Comparison of ENCODE assay signal across 1 cellular context in the genomic region with DNA sequence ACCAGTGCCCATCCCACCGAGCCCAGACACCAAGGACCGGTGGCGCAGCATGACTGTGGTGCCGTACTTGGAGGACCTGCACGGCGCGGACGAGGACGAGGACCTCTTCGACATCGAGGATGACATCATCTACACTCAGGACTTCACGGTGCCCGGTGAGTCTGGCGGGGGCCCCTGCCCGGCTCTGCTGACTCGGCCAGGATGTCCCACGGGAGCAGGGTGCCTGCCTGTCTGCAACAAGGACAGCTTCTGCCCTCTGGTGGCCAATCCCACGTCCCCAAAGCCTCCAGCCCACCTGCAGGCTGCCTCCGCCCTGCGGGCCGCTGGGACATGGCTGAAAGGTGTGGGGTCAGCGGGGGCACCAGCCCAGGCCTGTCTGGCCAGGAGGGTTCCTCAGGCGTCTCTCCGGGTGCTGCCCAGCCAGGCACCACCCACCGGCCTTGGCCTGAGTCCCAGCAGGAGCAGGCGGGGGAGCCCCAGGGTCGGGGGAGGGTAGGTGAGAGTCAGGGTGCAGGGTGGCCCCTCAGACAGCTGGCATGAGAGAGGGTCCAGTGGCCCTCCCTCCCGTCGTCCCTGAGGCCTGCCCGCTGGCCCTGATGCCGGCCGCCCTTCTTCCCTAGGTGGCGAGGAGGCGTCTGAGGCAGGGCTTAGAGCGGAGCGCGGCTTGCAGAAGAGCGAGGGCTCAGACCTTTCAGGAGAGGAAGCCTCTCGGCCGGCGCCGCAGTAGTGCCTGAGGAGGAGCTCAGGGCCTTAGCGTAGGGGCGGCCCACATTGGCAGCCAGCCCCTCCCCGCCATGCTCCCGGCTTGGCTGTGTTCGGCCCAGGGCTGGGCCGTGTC.
TF ChIP-seq lines count a peak whose summit lies in the region.

No MANE protein-coding gene starts in this region.

TF ChIP-seq in K562, 482 proteins besides CTCF, POLR2A, EP300 and RAD21 (continues in another document):
- TF ChIP-seq ETV1 (tag; conservative IDR thresholded peaks at IDR 0.05; ENCODE audit: low read depth) (no peak), BDP1 (IDR thresholded peaks at IDR 0.05; ENCODE audit: insufficient read depth, insufficient read length) (no peak), KLF6 (CRISPR knock-in tag; IDR thresholded peaks at IDR 0.05; ENCODE audit: borderline replicate concordance) (no peak), TOE1 (IDR thresholded peaks at IDR 0.05; ENCODE audit: borderline replicate concordance) (no peak), TOE1 (CRISPR knock-in tag; IDR thresholded peaks at IDR 0.05; ENCODE audit: borderline replicate concordance, low read depth) (no peak), NELFE (IDR thresholded peaks at IDR 0.05; ENCODE audit: insufficient read depth, insufficient read length) (no peak), FOXK1 (CRISPR knock-in tag; IDR thresholded peaks at IDR 0.05; ENCODE audit: borderline replicate concordance) (no peak), NBN (IDR thresholded peaks at IDR 0.05; ENCODE audit: low read depth) (no peak), CBX3 (IDR thresholded peaks at IDR 0.05; ENCODE audit: borderline replicate concordance in 1 of 2, low read length in 2 of 2) (no peak), RBM15 (IDR thresholded peaks at IDR 0.05; ENCODE audit: insufficient read depth, low read length) (no peak), RB1 (IDR thresholded peaks at IDR 0.05; ENCODE audit: low read depth) (peak; percentile 44), PTBP1 (IDR thresholded peaks at IDR 0.05; ENCODE audit: low read depth, low read length) (no peak), HIVEP1 (CRISPR knock-in tag; IDR thresholded peaks at IDR 0.05) (no peak), ZNF778 (CRISPR knock-in tag; IDR thresholded peaks at IDR 0.05) (no peak), RCOR1 (IDR thresholded peaks at IDR 0.05; ENCODE audit: borderline replicate concordance in 1 of 2, low read depth in 2 of 2, low read length in 2 of 2) (no peak), NONO (IDR thresholded peaks at IDR 0.05; ENCODE audit: low read depth in 2 of 2, low read length in 1 of 2) (no peak), NFYB (IDR thresholded peaks at IDR 0.05; ENCODE audit: extremely low read depth, insufficient read length) (no peak), KLF1 (tag; IDR thresholded peaks at IDR 0.05) (no peak), MTA1 (IDR thresholded peaks at IDR 0.05; ENCODE audit: borderline replicate concordance) (no peak), DNMT1 (IDR thresholded peaks at IDR 0.05) (no peak), HNRNPUL1 (IDR thresholded peaks at IDR 0.05; ENCODE audit: low read length) (no peak), ZNF253 (CRISPR knock-in tag; conservative IDR thresholded peaks at IDR 0.05) (no peak), ZZZ3 (IDR thresholded peaks at IDR 0.05) (no peak), RHOXF2B (CRISPR knock-in tag; conservative IDR thresholded peaks at IDR 0.05) (no peak), ELF1 (tag; IDR thresholded peaks at IDR 0.05) (no peak), SMC3 (conservative IDR thresholded peaks at IDR 0.05; ENCODE audit: insufficient read depth, low read depth, low read length) (0 out of 2 replicates have a peak, but pooled peaks have one; percentile 47), RFX7 (CRISPR knock-in tag; IDR thresholded peaks at IDR 0.05) (no peak), MCM5 (IDR thresholded peaks at IDR 0.05; ENCODE audit: low read depth) (no peak), POLR2G (IDR thresholded peaks at IDR 0.05; ENCODE audit: low read depth, low read length) (peak; percentile 45), TARDBP (IDR thresholded peaks at IDR 0.05) (no peak), CC2D1A (IDR thresholded peaks at IDR 0.05) (no peak), NFIC (IDR thresholded peaks at IDR 0.05) (peak; percentile 23; the same call in 1 of the 2 replicates), IRF2 (CRISPR knock-in tag; IDR thresholded peaks at IDR 0.05) (no peak)
- TF ChIP-seq, protein P1, sequence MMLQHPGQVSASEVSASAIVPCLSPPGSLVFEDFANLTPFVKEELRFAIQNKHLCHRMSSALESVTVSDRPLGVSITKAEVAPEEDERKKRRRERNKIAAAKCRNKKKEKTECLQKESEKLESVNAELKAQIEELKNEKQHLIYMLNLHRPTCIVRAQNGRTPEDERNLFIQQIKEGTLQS (IDR thresholded peaks at IDR 0.05) = peak; percentile 38; the same call in 1 of the 2 replicates
- TF ChIP-seq, protein P1 (CRISPR knock-in tag; conservative IDR thresholded peaks at IDR 0.05) = no peak
- TF ChIP-seq, protein P2, sequence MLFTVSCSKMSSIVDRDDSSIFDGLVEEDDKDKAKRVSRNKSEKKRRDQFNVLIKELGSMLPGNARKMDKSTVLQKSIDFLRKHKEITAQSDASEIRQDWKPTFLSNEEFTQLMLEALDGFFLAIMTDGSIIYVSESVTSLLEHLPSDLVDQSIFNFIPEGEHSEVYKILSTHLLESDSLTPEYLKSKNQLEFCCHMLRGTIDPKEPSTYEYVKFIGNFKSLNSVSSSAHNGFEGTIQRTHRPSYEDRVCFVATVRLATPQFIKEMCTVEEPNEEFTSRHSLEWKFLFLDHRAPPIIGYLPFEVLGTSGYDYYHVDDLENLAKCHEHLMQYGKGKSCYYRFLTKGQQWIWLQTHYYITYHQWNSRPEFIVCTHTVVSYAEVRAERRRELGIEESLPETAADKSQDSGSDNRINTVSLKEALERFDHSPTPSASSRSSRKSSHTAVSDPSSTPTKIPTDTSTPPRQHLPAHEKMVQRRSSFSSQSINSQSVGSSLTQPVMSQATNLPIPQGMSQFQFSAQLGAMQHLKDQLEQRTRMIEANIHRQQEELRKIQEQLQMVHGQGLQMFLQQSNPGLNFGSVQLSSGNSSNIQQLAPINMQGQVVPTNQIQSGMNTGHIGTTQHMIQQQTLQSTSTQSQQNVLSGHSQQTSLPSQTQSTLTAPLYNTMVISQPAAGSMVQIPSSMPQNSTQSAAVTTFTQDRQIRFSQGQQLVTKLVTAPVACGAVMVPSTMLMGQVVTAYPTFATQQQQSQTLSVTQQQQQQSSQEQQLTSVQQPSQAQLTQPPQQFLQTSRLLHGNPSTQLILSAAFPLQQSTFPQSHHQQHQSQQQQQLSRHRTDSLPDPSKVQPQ (CRISPR knock-in tag; IDR thresholded peaks at IDR 0.05; ENCODE audit: borderline replicate concordance) = no peak
- TF ChIP-seq, protein P3, sequence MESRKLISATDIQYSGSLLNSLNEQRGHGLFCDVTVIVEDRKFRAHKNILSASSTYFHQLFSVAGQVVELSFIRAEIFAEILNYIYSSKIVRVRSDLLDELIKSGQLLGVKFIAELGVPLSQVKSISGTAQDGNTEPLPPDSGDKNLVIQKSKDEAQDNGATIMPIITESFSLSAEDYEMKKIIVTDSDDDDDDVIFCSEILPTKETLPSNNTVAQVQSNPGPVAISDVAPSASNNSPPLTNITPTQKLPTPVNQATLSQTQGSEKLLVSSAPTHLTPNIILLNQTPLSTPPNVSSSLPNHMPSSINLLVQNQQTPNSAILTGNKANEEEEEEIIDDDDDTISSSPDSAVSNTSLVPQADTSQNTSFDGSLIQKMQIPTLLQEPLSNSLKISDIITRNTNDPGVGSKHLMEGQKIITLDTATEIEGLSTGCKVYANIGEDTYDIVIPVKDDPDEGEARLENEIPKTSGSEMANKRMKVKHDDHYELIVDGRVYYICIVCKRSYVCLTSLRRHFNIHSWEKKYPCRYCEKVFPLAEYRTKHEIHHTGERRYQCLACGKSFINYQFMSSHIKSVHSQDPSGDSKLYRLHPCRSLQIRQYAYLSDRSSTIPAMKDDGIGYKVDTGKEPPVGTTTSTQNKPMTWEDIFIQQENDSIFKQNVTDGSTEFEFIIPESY (CRISPR knock-in tag; IDR thresholded peaks at IDR 0.05) = peak; percentile 74
- TF ChIP-seq, protein P4, sequence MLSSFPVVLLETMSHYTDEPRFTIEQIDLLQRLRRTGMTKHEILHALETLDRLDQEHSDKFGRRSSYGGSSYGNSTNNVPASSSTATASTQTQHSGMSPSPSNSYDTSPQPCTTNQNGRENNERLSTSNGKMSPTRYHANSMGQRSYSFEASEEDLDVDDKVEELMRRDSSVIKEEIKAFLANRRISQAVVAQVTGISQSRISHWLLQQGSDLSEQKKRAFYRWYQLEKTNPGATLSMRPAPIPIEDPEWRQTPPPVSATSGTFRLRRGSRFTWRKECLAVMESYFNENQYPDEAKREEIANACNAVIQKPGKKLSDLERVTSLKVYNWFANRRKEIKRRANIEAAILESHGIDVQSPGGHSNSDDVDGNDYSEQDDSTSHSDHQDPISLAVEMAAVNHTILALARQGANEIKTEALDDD (IDR thresholded peaks at IDR 0.05) = no peak
- TF ChIP-seq, protein P5, sequence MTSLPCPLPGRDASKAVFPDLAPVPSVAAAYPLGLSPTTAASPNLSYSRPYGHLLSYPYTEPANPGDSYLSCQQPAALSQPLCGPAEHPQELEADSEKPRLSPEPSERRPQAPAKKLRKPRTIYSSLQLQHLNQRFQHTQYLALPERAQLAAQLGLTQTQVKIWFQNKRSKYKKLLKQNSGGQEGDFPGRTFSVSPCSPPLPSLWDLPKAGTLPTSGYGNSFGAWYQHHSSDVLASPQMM (CRISPR knock-in tag; IDR thresholded peaks at IDR 0.05) = no peak
- TF ChIP-seq, protein P6, sequence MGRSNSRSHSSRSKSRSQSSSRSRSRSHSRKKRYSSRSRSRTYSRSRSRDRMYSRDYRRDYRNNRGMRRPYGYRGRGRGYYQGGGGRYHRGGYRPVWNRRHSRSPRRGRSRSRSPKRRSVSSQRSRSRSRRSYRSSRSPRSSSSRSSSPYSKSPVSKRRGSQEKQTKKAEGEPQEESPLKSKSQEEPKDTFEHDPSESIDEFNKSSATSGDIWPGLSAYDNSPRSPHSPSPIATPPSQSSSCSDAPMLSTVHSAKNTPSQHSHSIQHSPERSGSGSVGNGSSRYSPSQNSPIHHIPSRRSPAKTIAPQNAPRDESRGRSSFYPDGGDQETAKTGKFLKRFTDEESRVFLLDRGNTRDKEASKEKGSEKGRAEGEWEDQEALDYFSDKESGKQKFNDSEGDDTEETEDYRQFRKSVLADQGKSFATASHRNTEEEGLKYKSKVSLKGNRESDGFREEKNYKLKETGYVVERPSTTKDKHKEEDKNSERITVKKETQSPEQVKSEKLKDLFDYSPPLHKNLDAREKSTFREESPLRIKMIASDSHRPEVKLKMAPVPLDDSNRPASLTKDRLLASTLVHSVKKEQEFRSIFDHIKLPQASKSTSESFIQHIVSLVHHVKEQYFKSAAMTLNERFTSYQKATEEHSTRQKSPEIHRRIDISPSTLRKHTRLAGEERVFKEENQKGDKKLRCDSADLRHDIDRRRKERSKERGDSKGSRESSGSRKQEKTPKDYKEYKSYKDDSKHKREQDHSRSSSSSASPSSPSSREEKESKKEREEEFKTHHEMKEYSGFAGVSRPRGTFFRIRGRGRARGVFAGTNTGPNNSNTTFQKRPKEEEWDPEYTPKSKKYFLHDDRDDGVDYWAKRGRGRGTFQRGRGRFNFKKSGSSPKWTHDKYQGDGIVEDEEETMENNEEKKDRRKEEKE (IDR thresholded peaks at IDR 0.05; ENCODE audit: borderline replicate concordance in 1 of 2, control insufficient read depth in 1 of 2, low read depth in 2 of 2, low read length in 1 of 2) = no peak
- TF ChIP-seq, protein P7, sequence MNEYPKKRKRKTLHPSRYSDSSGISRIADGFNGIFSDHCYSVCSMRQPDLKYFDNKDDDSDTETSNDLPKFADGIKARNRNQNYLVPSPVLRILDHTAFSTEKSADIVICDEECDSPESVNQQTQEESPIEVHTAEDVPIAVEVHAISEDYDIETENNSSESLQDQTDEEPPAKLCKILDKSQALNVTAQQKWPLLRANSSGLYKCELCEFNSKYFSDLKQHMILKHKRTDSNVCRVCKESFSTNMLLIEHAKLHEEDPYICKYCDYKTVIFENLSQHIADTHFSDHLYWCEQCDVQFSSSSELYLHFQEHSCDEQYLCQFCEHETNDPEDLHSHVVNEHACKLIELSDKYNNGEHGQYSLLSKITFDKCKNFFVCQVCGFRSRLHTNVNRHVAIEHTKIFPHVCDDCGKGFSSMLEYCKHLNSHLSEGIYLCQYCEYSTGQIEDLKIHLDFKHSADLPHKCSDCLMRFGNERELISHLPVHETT (CRISPR knock-in tag; conservative IDR thresholded peaks at IDR 0.05 in 1 of 2, IDR thresholded peaks at IDR 0.05 in 1 of 2) = no peak
- TF ChIP-seq, protein P8, sequence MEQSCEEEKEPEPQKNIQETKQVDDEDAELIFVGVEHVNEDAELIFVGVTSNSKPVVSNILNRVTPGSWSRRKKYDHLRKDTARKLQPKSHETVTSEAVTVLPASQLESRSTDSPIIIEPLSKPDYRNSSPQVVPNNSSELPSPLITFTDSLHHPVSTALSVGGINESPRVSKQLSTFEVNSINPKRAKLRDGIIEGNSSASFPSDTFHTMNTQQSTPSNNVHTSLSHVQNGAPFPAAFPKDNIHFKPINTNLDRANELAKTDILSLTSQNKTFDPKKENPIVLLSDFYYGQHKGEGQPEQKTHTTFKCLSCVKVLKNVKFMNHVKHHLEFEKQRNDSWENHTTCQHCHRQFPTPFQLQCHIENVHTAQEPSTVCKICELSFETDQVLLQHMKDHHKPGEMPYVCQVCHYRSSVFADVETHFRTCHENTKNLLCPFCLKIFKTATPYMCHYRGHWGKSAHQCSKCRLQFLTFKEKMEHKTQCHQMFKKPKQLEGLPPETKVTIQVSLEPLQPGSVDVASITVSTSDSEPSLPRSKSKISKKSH (CRISPR knock-in tag; IDR thresholded peaks at IDR 0.05) = no peak
- TF ChIP-seq, protein P9, sequence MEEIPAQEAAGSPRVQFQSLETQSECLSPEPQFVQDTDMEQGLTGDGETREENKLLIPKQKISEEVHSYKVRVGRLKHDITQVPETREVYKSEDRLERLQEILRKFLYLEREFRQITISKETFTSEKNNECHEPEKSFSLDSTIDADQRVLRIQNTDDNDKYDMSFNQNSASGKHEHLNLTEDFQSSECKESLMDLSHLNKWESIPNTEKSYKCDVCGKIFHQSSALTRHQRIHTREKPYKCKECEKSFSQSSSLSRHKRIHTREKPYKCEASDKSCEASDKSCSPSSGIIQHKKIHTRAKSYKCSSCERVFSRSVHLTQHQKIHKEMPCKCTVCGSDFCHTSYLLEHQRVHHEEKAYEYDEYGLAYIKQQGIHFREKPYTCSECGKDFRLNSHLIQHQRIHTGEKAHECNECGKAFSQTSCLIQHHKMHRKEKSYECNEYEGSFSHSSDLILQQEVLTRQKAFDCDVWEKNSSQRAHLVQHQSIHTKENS (CRISPR knock-in tag; IDR thresholded peaks at IDR 0.05) = no peak
- TF ChIP-seq, protein P10, sequence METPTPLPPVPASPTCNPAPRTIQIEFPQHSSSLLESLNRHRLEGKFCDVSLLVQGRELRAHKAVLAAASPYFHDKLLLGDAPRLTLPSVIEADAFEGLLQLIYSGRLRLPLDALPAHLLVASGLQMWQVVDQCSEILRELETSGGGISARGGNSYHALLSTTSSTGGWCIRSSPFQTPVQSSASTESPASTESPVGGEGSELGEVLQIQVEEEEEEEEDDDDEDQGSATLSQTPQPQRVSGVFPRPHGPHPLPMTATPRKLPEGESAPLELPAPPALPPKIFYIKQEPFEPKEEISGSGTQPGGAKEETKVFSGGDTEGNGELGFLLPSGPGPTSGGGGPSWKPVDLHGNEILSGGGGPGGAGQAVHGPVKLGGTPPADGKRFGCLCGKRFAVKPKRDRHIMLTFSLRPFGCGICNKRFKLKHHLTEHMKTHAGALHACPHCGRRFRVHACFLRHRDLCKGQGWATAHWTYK (CRISPR knock-in tag; IDR thresholded peaks at IDR 0.05) = no peak
- TF ChIP-seq, protein P11, sequence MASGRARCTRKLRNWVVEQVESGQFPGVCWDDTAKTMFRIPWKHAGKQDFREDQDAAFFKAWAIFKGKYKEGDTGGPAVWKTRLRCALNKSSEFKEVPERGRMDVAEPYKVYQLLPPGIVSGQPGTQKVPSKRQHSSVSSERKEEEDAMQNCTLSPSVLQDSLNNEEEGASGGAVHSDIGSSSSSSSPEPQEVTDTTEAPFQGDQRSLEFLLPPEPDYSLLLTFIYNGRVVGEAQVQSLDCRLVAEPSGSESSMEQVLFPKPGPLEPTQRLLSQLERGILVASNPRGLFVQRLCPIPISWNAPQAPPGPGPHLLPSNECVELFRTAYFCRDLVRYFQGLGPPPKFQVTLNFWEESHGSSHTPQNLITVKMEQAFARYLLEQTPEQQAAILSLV (tag; IDR thresholded peaks at IDR 0.05) = no peak
